ENCODE assay signal across 29 cellular contexts in the genomic region with DNA sequence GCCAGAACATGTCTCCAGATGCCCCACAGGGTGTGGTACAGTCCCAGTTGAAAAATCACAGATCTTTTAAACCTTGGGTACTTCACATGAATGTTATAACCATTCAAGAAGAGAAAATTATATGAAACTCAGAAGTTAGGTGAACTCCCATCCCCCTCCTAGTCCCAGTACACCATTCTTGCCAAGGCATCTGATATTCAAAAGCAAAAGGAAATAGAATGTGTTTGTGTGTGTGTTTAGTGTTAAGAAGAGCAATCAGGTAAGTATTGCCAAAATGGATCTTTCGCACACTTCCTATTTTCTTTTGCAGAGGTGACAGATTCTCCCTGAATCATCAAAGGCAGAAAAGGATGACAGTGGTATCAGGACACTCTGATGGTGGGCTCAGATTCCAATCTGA. TPM values are rescaled to one million over a fixed set of nuclear protein-coding genes. Genes with fewer than 3 reads are reported as not detected.
A peak's percentile ranks its signal among the peaks of the same experiment; 100 is the strongest.
DNase-seq lines count a peak whose midpoint lies in the region; ATAC-seq, FAIRE-seq and TF ChIP-seq lines count a peak whose summit lies in the region.
"Had no signal": no experiment of that assay in that cellular context is flagged by ENCODE, and none has a peak within 500 bp of the region (broad histone marks: within the 10 kb centered on the region; RNA-seq: fewer than 3 reads in every experiment).

No MANE protein-coding gene starts in this region.

- H3K4me2 ChIP-seq in HepG2 (ENCODE audit: low read depth, low read length): no peak overlapping the region
- H3K4me2 ChIP-seq: BLaER1 had no signal

- no peak for TF ChIP-seq RAD21 in HepG2 (CRISPR knock-in tag; IDR thresholded peaks at IDR 0.05)

- H3K9ac ChIP-seq in HepG2 (ENCODE audit: insufficient read depth, low read depth, low read length): no peak overlapping the region
- H3K9ac ChIP-seq: BLaER1 had no signal

- no peak for FAIRE-seq in HepG2 (lab: Jason Lieb, UNC)
- FAIRE-seq: A204.1, GM12878, GM18507 had no signal

- TF ChIP-seq CTCF in right lobe of liver (IDR thresholded peaks at IDR 0.05): no peak
- TF ChIP-seq CTCF in HepG2 (CRISPR knock-in tag; IDR thresholded peaks at IDR 0.05): no peak

- ATAC-seq in right lobe of liver (peak; percentile 69 to 84 (median 78)), HepG2 (no peak), left lobe of liver (peak; percentile 83)
- ATAC-seq: GM12878 had no signal

- TF ChIP-seq POLR2A in right lobe of liver (IDR thresholded peaks at IDR 0.05) (no peak), HepG2 (IDR thresholded peaks at IDR 0.05; ENCODE audit: insufficient read depth in 1 of 2, low read depth in 2 of 2, low read length in 2 of 2) (no peak)

- in situ Hi-C loops in HepG2 (cut with HindIII; ENCODE audit: extremely low pct_ligation_motif_present, low pct_unique_long_range_greater_than_20kb): loop anchor here (25.0 kb wide), 1 partner anchor 246 kb away; no protein-coding TSS in a partner anchor

- BruUV-seq in HepG2 (replicated peaks; lab: Mats Ljungman, UMichigan): no TSS peak

- H3K4me3 ChIP-seq in right lobe of liver: no peak overlapping the region
- no peak overlapping the region for H3K4me3 ChIP-seq in HepG2 (replicated peaks in 1 of 3; ENCODE audit: insufficient read depth in 1 of 3, low read depth in 2 of 3, low read length in 3 of 3)
- H3K4me3 ChIP-seq: BLaER1, GM12878 had no signal

- no peak overlapping the region for H2AFZ ChIP-seq in HepG2 (ENCODE audit: low read length)

- no peak for TF ChIP-seq EP300 in HepG2 (IDR thresholded peaks at IDR 0.05; ENCODE audit: low read depth in 2 of 2, low read length in 2 of 2)
- TF ChIP-seq EP300 in HepG2 (CRISPR knock-in tag; IDR thresholded peaks at IDR 0.05; ENCODE audit: borderline replicate concordance): no peak

- H3K27me3 ChIP-seq in right lobe of liver: no peaks in the 10 kb centered on the region
- no peaks in the 10 kb centered on the region for H3K27me3 ChIP-seq in HepG2 (ENCODE audit: control insufficient read depth in 1 of 2, insufficient read depth in 2 of 2, low read length in 2 of 2)
- H3K27me3 ChIP-seq: BE2C, BLaER1 had no signal

- intact Hi-C loops in right lobe of liver (cut with DNase I) (loop anchor here in 1 of 2 donors (10.0 kb wide), 2 partner anchors 138 to 508 kb away; no protein-coding TSS in a partner anchor), HepG2 (cut with micrococcal nuclease; ENCODE audit: unreplicated experiment) (no loop called here)

- peaks cover 0 to 16% (median 3%) of the 10 kb centered on the region in 4 donors for H3K36me3 ChIP-seq in right lobe of liver
- H3K36me3 ChIP-seq in HepG2 (replicated peaks in 1 of 2; ENCODE audit: control insufficient read depth in 1 of 2, insufficient read depth in 2 of 2, low read length in 2 of 2): peaks cover 0 to 7% of the 10 kb centered on the region in 2 experiments; a peak in 1 of 5 replicates

- POLR2A ChIA-PET in HepG2 (lab: Yijun Ruan, JAX): no interaction called here

- no peaks in the 10 kb centered on the region for H3K79me2 ChIP-seq in HepG2 (ENCODE audit: insufficient read depth, low read length)

- CTCF ChIA-PET in HepG2 (lab: Yijun Ruan, JAX; ENCODE audit: low intra/inter-chr PET ratio, low total read pairs): no interaction called here

- WGBS in right lobe of liver (ENCODE audit: insufficient coverage, low coverage, low lambda C conversion rate, missing lambda C conversion rate): 58% methylated on average over 1 of the region's 1 CpG
- WGBS in HepG2 (ENCODE audit: low lambda C conversion rate): 91% methylated on average over 1 of the region's 1 CpG

- no peak for DNase-seq in right lobe of liver
- DNase-seq in HepG2 (ENCODE audit: low spot score): no peak
- no peak for DNase-seq in left lobe of liver (ENCODE audit: low spot score)
- no peak for DNase-seq in NCI-H748 treated with DMSO at 0.1 percent for 48 hours (lab: John Stamatoyannopoulos, UW)
- no peak for DNase-seq in NCI-H446 treated with DMSO at 0.1 percent for 48 hours (lab: John Stamatoyannopoulos, UW)
- DNase-seq: 8988T; ACHN; BE2C; C1 segment of cervical spinal cord; CD4-positive, alpha-beta memory T cell; CD4-positive, CD25-positive, alpha-beta regulatory T cell; CD8-positive, alpha-beta memory T cell; COR-L47; DMS 273 treated with DMSO at 0.1 percent for 48 hours; DMS153; DMS53; DMS79; DND-41; EL; GDM1 had no signal

- H3K9me3 ChIP-seq in right lobe of liver (no peaks in the 10 kb centered on the region), HepG2 (ENCODE audit: low read length) (no peaks in the 10 kb centered on the region)
- H3K9me3 ChIP-seq: BE2C, BLaER1 had no signal

- H4K20me1 ChIP-seq in HepG2 (ENCODE audit: insufficient read depth, low read length): no peaks in the 10 kb centered on the region
- H4K20me1 ChIP-seq: BLaER1 had no signal

- H3K27ac ChIP-seq in right lobe of liver: no peak overlapping the region
- H3K27ac ChIP-seq in HepG2 (ENCODE audit: extremely low read length, insufficient read depth, low read length): no peak overlapping the region
- H3K27ac ChIP-seq: BLaER1 had no signal

- H3K4me1 ChIP-seq in right lobe of liver (peaks cover 0 to 8% (median 3%) of the 10 kb centered on the region in 4 donors), HepG2 (ENCODE audit: insufficient read depth, low read length) (no peaks in the 10 kb centered on the region)
- H3K4me1 ChIP-seq: BE2C, BLaER1 had no signal

TF ChIP-seq in HepG2, 621 proteins besides CTCF, POLR2A, EP300 and RAD21 (continues in another document):
- TF ChIP-seq, protein P1, sequence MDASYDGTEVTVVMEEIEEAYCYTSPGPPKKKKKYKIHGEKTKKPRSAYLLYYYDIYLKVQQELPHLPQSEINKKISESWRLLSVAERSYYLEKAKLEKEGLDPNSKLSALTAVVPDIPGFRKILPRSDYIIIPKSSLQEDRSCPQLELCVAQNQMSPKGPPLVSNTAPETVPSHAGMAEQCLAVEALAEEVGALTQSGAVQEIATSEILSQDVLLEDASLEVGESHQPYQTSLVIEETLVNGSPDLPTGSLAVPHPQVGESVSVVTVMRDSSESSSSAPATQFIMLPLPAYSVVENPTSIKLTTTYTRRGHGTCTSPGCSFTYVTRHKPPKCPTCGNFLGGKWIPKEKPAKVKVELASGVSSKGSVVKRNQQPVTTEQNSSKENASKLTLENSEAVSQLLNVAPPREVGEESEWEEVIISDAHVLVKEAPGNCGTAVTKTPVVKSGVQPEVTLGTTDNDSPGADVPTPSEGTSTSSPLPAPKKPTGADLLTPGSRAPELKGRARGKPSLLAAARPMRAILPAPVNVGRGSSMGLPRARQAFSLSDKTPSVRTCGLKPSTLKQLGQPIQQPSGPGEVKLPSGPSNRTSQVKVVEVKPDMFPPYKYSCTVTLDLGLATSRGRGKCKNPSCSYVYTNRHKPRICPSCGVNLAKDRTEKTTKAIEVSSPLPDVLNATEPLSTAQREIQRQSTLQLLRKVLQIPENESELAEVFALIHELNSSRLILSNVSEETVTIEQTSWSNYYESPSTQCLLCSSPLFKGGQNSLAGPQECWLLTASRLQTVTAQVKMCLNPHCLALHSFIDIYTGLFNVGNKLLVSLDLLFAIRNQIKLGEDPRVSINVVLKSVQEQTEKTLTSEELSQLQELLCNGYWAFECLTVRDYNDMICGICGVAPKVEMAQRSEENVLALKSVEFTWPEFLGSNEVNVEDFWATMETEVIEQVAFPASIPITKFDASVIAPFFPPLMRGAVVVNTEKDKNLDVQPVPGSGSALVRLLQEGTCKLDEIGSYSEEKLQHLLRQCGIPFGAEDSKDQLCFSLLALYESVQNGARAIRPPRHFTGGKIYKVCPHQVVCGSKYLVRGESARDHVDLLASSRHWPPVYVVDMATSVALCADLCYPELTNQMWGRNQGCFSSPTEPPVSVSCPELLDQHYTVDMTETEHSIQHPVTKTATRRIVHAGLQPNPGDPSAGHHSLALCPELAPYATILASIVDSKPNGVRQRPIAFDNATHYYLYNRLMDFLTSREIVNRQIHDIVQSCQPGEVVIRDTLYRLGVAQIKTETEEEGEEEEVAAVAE (CRISPR knock-in tag; IDR thresholded peaks at IDR 0.05; ENCODE audit: borderline replicate concordance): no peak
- TF ChIP-seq MTF2 (CRISPR knock-in tag; IDR thresholded peaks at IDR 0.05; ENCODE audit: borderline replicate concordance) (no peak), ZNF383 (CRISPR knock-in tag; IDR thresholded peaks at IDR 0.05; ENCODE audit: borderline replicate concordance) (no peak), RBM39 (IDR thresholded peaks at IDR 0.05; ENCODE audit: low read depth, low read length, poor library complexity, severe bottlenecking) (no peak), POLR2AphosphoS5 (IDR thresholded peaks at IDR 0.05; ENCODE audit: low read depth, low read length) (no peak), RFX5 (IDR thresholded peaks at IDR 0.05; ENCODE audit: low read depth, low read length) (no peak), ZNF878 (CRISPR knock-in tag; IDR thresholded peaks at IDR 0.05) (no peak), CHD4 (IDR thresholded peaks at IDR 0.05; ENCODE audit: borderline replicate concordance, low read length) (no peak), U2AF2 (IDR thresholded peaks at IDR 0.05; ENCODE audit: low read depth, low read length) (no peak)

RNA-seq across cellular contexts. Expression of gene LMOD3, which starts 44.1 kb away (rescaled TPM):
- total RNA-seq in right lobe of liver (under 1 TPM in 3 of 6 experiments, not detected in 3; 0.07 to 0.25 (median 0.13) TPM), HepG2 (2016; rRNA removed; fragmentation: Illumina TruSeq; extraction: Trizol) (not detected in 2 replicates), left lobe of liver (not detected)
- not detected in 2 replicates for total RNA-seq in HepG2 (2016; cell fraction: cytosol; rRNA removed; fragmentation: Illumina TruSeq; extraction: Trizol; ENCODE audit: low read depth)
- not detected in 2 replicates for total RNA-seq in HepG2 (2016; cell fraction: insoluble cytoplasmic fraction; rRNA removed; fragmentation: Illumina TruSeq; extraction: Trizol)
- total RNA-seq in HepG2 (2016; cell fraction: membrane; rRNA removed; fragmentation: Illumina TruSeq; extraction: Trizol): not detected in 2 replicates
- total RNA-seq in HepG2 (2016; cell fraction: nucleus; rRNA removed; fragmentation: Illumina TruSeq; extraction: Trizol): not detected in 2 replicates
- polyA plus RNA-seq in HepG2 (2011; rRNA removed): not detected in 2 replicates
- not detected in 2 replicates for polyA plus RNA-seq in HepG2 (2011; cell fraction: cytosol; rRNA removed)
- not detected in 2 replicates for polyA plus RNA-seq in HepG2 (2011; cell fraction: nucleus; rRNA removed)
- polyA plus RNA-seq in HepG2 (2012): not detected in 2 replicates
- polyA plus RNA-seq in HepG2 (2016; cell fraction: cytosol; fragmentation: Illumina TruSeq; extraction: Trizol; ENCODE audit: low read depth): not detected in 2 replicates
- polyA plus RNA-seq in HepG2 (2016; cell fraction: insoluble cytoplasmic fraction; fragmentation: Illumina TruSeq; extraction: Trizol; ENCODE audit: low read depth): not detected in 2 replicates
- not detected in 2 replicates for polyA plus RNA-seq in HepG2 (2016; cell fraction: membrane; fragmentation: Illumina TruSeq; extraction: Trizol; ENCODE audit: low read depth)
- not detected in 2 replicates for polyA plus RNA-seq in HepG2 (2016; cell fraction: nucleus; fragmentation: Illumina TruSeq; extraction: Trizol; ENCODE audit: insufficient read depth, low read depth)
- polyA minus RNA-seq in HepG2 (2011; rRNA and poly(A)+ RNA removed; ENCODE audit: low replicate concordance): not detected in 2 replicates
- not detected in 2 replicates for polyA minus RNA-seq in HepG2 (2011; cell fraction: cytosol; rRNA and poly(A)+ RNA removed)
- not detected in 2 replicates for polyA minus RNA-seq in HepG2 (2011; cell fraction: nucleus; rRNA and poly(A)+ RNA removed)
- total RNA-seq: A673; CD4-positive, alpha-beta memory T cell; CD4-positive, CD25-positive, alpha-beta regulatory T cell; CD8-positive, alpha-beta memory T cell; Daoy; G401 had no signal
- polyA plus RNA-seq: AG04450, CD14-positive monocyte had no signal
